21 cellular contexts compared by ENCODE assay signal in genomic region chr18:12721495-12722275, GRCh38. TPM values are rescaled to one million over a fixed set of nuclear protein-coding genes. Genes with fewer than 3 reads are reported as not detected.
A peak's percentile ranks its signal among the peaks of the same experiment; 100 is the strongest.
DNase-seq lines count a peak whose midpoint lies in the region; ATAC-seq and TF ChIP-seq lines count a peak whose summit lies in the region.
"Had no signal": no experiment of that assay in that cellular context is flagged by ENCODE, and none has a peak within 500 bp of the region (broad histone marks: within the 10 kb centered on the region; RNA-seq: fewer than 3 reads in every experiment).

No MANE protein-coding gene starts in this region.

- CTCF ChIA-PET in CD4-positive, alpha-beta T cell (lab: Charles Lee): no interaction called here
- CTCF ChIA-PET in HEK293 (lab: Yijun Ruan, JAX): interaction anchor here (0.6 to 16.2 kb wide), 5 partner anchors 214 to 438 kb away, joined by 3 to 224 read pairs (median 4); no protein-coding TSS in a partner anchor
- CTCF ChIA-PET in naive thymus-derived CD4-positive, alpha-beta T cell (lab: Charles Lee): interaction anchor here (0.6 to 1.0 kb wide), 2 partner anchors 217 to 436 kb away, joined by 3 read pairs; no protein-coding TSS in a partner anchor

- H3K9me3 Mint-ChIP-seq in CD4-positive, alpha-beta T cell: no peaks in the 10 kb centered on the region
- no peaks in the 10 kb centered on the region for H3K9me3 Mint-ChIP-seq in activated T-helper 1 cell treated with anti-CD3 and anti-CD28 coated beads, Interleukin-12 subunit alpha, Interleukin-12 subunit beta, Interleukin-2, Interleukin-4 antibody, amounts not matched to agents 30 ng/mL and 10 ng/mL and 1 ng/mL, durations not matched to agents 14 hours and 24 hours and 36 hours
- no peaks in the 10 kb centered on the region for H3K9me3 Mint-ChIP-seq in naive thymus-derived CD4-positive, alpha-beta T cell
- H3K9me3 Mint-ChIP-seq: natural killer cell; T-helper 2 cell treated with Interferon-gamma antibody and Interleukin-4, amounts not matched to agents 5 μg/mL and 100 μg/mL, for 36 hours had no signal

- DNase-seq in CD4-positive, alpha-beta T cell: no peak
- DNase-seq in activated T-helper 1 cell treated with anti-CD3 and anti-CD28 coated beads, Interleukin-12 subunit alpha, Interleukin-12 subunit beta, Interleukin-2, Interleukin-4 antibody, amounts not matched to agents 30 ng/mL and 10 ng/mL and 1 ng/mL, durations not matched to agents 14 hours and 24 hours and 36 hours (ENCODE audit: low spot score): no peak
- DNase-seq in naive thymus-derived CD4-positive, alpha-beta T cell: no peak
- DNase-seq in germinal center (ENCODE audit: low spot score): no peak
- DNase-seq: activated gamma-delta T cell treated with Interleukin-2 at 50 U/mL for 16 hours; DMS79 treated with DMSO at 0.1 percent for 48 hours; effector memory CD4-positive, alpha-beta T cell; H7; Karpas-422; natural killer cell; NCI-H1092 treated with DMSO at 0.1 percent for 48 hours; NCI-H2029 treated with DMSO at 0.1 percent for 48 hours; NCI-H446 treated with DMSO at 0.1 percent for 48 hours; Peyer's patch; sigmoid colon had no signal

- H3K4me3 Mint-ChIP-seq in CD4-positive, alpha-beta T cell: no peak overlapping the region
- H3K4me3 Mint-ChIP-seq in activated T-helper 1 cell treated with anti-CD3 and anti-CD28 coated beads, Interleukin-12 subunit alpha, Interleukin-12 subunit beta, Interleukin-2, Interleukin-4 antibody, amounts not matched to agents 30 ng/mL and 10 ng/mL and 1 ng/mL, durations not matched to agents 14 hours and 24 hours and 36 hours: no peak overlapping the region
- H3K4me3 Mint-ChIP-seq in naive thymus-derived CD4-positive, alpha-beta T cell: peak overlapping the region in 1 of 10 donors; percentile 38
- H3K4me3 Mint-ChIP-seq: natural killer cell; T-helper 2 cell treated with Interferon-gamma antibody and Interleukin-4, amounts not matched to agents 5 μg/mL and 100 μg/mL, for 36 hours had no signal

- H3K27ac Mint-ChIP-seq in CD4-positive, alpha-beta T cell: peak overlapping the region; percentile 24
- peak overlapping the region; percentile 43 for H3K27ac Mint-ChIP-seq in activated T-helper 1 cell treated with anti-CD3 and anti-CD28 coated beads, Interleukin-12 subunit alpha, Interleukin-12 subunit beta, Interleukin-2, Interleukin-4 antibody, amounts not matched to agents 30 ng/mL and 10 ng/mL and 1 ng/mL, durations not matched to agents 14 hours and 24 hours and 36 hours
- H3K27ac Mint-ChIP-seq in naive thymus-derived CD4-positive, alpha-beta T cell: peak overlapping the region in 8 of 9 donors; percentile 2 to 82 (median 64)
- H3K27ac Mint-ChIP-seq: natural killer cell; T-helper 2 cell treated with Interferon-gamma antibody and Interleukin-4, amounts not matched to agents 5 μg/mL and 100 μg/mL, for 36 hours had no signal

- H3K27me3 ChIP-seq in CD4-positive, alpha-beta T cell (ENCODE audit: control insufficient read depth, insufficient read depth, low read length): no peaks in the 10 kb centered on the region
- H3K27me3 ChIP-seq in naive thymus-derived CD4-positive, alpha-beta T cell (ENCODE audit: control insufficient read depth in 2 of 2, insufficient read depth in 2 of 2, low read length in 2 of 2): no peaks in the 10 kb centered on the region
- H3K27me3 ChIP-seq: Peyer's patch, sigmoid colon, SJSA1 had no signal

- H3K27ac ChIP-seq in CD4-positive, alpha-beta T cell (ENCODE audit: low read depth, low read length): peak overlapping the region; percentile 14
- H3K27ac ChIP-seq in HEK293 (ENCODE audit: extremely low read depth, low read depth, low read length): no peak overlapping the region
- no peak overlapping the region for H3K27ac ChIP-seq in naive thymus-derived CD4-positive, alpha-beta T cell (ENCODE audit: low read depth, low read length)
- H3K27ac ChIP-seq: Peyer's patch, sigmoid colon, SJSA1, thoracic aorta had no signal

- H3K36me3 ChIP-seq in HEK293 (ENCODE audit: control insufficient read depth in 2 of 2, insufficient read depth in 1 of 2, low read length in 2 of 2): peaks cover 66 to 76% of the 10 kb centered on the region in 2 experiments
- H3K36me3 ChIP-seq in naive thymus-derived CD4-positive, alpha-beta T cell (ENCODE audit: control insufficient read depth in 2 of 3, insufficient read depth in 3 of 3, low read length in 3 of 3): peaks cover 3 to 76% (median 24%) of the 10 kb centered on the region in 3 experiments

- no peak for TF ChIP-seq CTCF in CD4-positive, alpha-beta T cell (IDR thresholded peaks at IDR 0.05)
- no peak for TF ChIP-seq CTCF in HEK293 (tag by site-specific recombination; IDR thresholded peaks at IDR 0.05)

- no peaks in the 10 kb centered on the region for H3K9me3 ChIP-seq in CD4-positive, alpha-beta T cell (ENCODE audit: control insufficient read depth, low read length)
- no peaks in the 10 kb centered on the region for H3K9me3 ChIP-seq in HEK293 (ENCODE audit: control insufficient read depth, insufficient read depth, low read depth, low read length)
- no peaks in the 10 kb centered on the region for H3K9me3 ChIP-seq in naive thymus-derived CD4-positive, alpha-beta T cell (ENCODE audit: control insufficient read depth in 2 of 3, low read length in 3 of 3)
- H3K9me3 ChIP-seq: Peyer's patch, sigmoid colon, SJSA1, thoracic aorta had no signal

- H3K4me1 Mint-ChIP-seq in CD4-positive, alpha-beta T cell (ENCODE audit: low read depth): peaks cover 6% of the 10 kb centered on the region
- peaks cover 21% of the 10 kb centered on the region for H3K4me1 Mint-ChIP-seq in activated T-helper 1 cell treated with anti-CD3 and anti-CD28 coated beads, Interleukin-12 subunit alpha, Interleukin-12 subunit beta, Interleukin-2, Interleukin-4 antibody, amounts not matched to agents 30 ng/mL and 10 ng/mL and 1 ng/mL, durations not matched to agents 14 hours and 24 hours and 36 hours (ENCODE audit: low read depth)
- H3K4me1 Mint-ChIP-seq in naive thymus-derived CD4-positive, alpha-beta T cell: peaks cover 5 to 20% (median 8%) of the 10 kb centered on the region in 7 donors

- no peaks in the 10 kb centered on the region for H3K4me1 ChIP-seq in HEK293 (ENCODE audit: control insufficient read depth, insufficient read depth, low read length)
- no peaks in the 10 kb centered on the region for H3K4me1 ChIP-seq in naive thymus-derived CD4-positive, alpha-beta T cell (ENCODE audit: control insufficient read depth in 2 of 2, insufficient read depth in 2 of 2, low read length in 2 of 2)
- H3K4me1 ChIP-seq: Peyer's patch, sigmoid colon, SJSA1 had no signal

- POLR2A ChIA-PET in CD4-positive, alpha-beta T cell (lab: Charles Lee): interaction anchor here (0.6 kb wide), 1 partner anchor 162 kb away, joined by 4 read pairs; no protein-coding TSS in a partner anchor
- POLR2A ChIA-PET in HEK293 (lab: Yijun Ruan, JAX): interaction anchor here (0.7 to 1.6 kb wide), 3 partner anchors 11 to 171 kb away, joined by 3 read pairs; partner anchors contain the start of genes CEP76 and PSMG2
- POLR2A ChIA-PET in naive thymus-derived CD4-positive, alpha-beta T cell (lab: Charles Lee): interaction anchor here (0.6 kb wide), 1 partner anchor 224 kb away, joined by 4 read pairs; no protein-coding TSS in a partner anchor

- peaks cover 78% of the 10 kb centered on the region for H3K36me3 Mint-ChIP-seq in CD4-positive, alpha-beta T cell (ENCODE audit: low read depth)
- peaks cover 23% of the 10 kb centered on the region for H3K36me3 Mint-ChIP-seq in activated T-helper 1 cell treated with anti-CD3 and anti-CD28 coated beads, Interleukin-12 subunit alpha, Interleukin-12 subunit beta, Interleukin-2, Interleukin-4 antibody, amounts not matched to agents 30 ng/mL and 10 ng/mL and 1 ng/mL, durations not matched to agents 14 hours and 24 hours and 36 hours (ENCODE audit: low read depth)
- peaks cover 0 to 25% (median 16%) of the 10 kb centered on the region in 5 donors for H3K36me3 Mint-ChIP-seq in naive thymus-derived CD4-positive, alpha-beta T cell

- no peak overlapping the region for H3K4me3 ChIP-seq in HEK293 (ENCODE audit: low read depth, low read length)
- H3K4me3 ChIP-seq in naive thymus-derived CD4-positive, alpha-beta T cell (ENCODE audit: low read length): no peak overlapping the region
- H3K4me3 ChIP-seq: Peyer's patch, sigmoid colon, SJSA1, thoracic aorta had no signal

- no peak for ATAC-seq in CD4-positive, alpha-beta T cell (ENCODE audit: poor library complexity)
- no peak for ATAC-seq in naive thymus-derived CD4-positive, alpha-beta T cell
- ATAC-seq in HG03565 (IDR thresholded peaks at IDR 0.05; ENCODE audit: unreplicated experiment): no peak
- no peak for ATAC-seq in GM21786 (IDR thresholded peaks at IDR 0.05; ENCODE audit: unreplicated experiment)
- ATAC-seq: natural killer cell had no signal

- H3K27me3 Mint-ChIP-seq in CD4-positive, alpha-beta T cell: no peaks in the 10 kb centered on the region
- no peaks in the 10 kb centered on the region for H3K27me3 Mint-ChIP-seq in activated T-helper 1 cell treated with anti-CD3 and anti-CD28 coated beads, Interleukin-12 subunit alpha, Interleukin-12 subunit beta, Interleukin-2, Interleukin-4 antibody, amounts not matched to agents 30 ng/mL and 10 ng/mL and 1 ng/mL, durations not matched to agents 14 hours and 24 hours and 36 hours (ENCODE audit: insufficient read depth)
- H3K27me3 Mint-ChIP-seq in naive thymus-derived CD4-positive, alpha-beta T cell: no peaks in the 10 kb centered on the region

- intact Hi-C loops in CD4-positive, alpha-beta T cell (cut with DNase I, micrococcal nuclease): no loop called here
- intact Hi-C loops in activated T-helper 1 cell treated with anti-CD3 and anti-CD28 coated beads, Interleukin-12 subunit alpha, Interleukin-12 subunit beta, Interleukin-2, Interleukin-4 antibody, amounts not matched to agents 30 ng/mL and 10 ng/mL and 1 ng/mL, durations not matched to agents 14 hours and 24 hours and 36 hours (cut with micrococcal nuclease): loop anchor here (2.0 kb wide), 1 partner anchor 19 kb away; the partner anchor contains the start of genes CEP76 and PSMG2
- intact Hi-C loops in naive thymus-derived CD4-positive, alpha-beta T cell (cut with micrococcal nuclease): no loop called here

TF ChIP-seq in HEK293, 187 proteins besides CTCF, POLR2A, EP300 and RAD21 (continues in another document):
- TF ChIP-seq ZEB2 (tag by site-specific recombination; IDR thresholded peaks at IDR 0.05): no peak

RNA-seq across cellular contexts. Expression of gene PSMG2, which starts 18.8 kb away (rescaled TPM):
- 10 to 100 TPM; 58.4 to 61.7 TPM for total RNA-seq in CD4-positive, alpha-beta T cell
- total RNA-seq in activated T-helper 1 cell treated with anti-CD3 and anti-CD28 coated beads, Interleukin-12 subunit alpha, Interleukin-12 subunit beta, Interleukin-2, Interleukin-4 antibody, amounts not matched to agents 30 ng/mL and 10 ng/mL and 1 ng/mL, durations not matched to agents 14 hours and 24 hours and 36 hours: 113 and 118 TPM in 2 replicates
- total RNA-seq in naive thymus-derived CD4-positive, alpha-beta T cell: 100 to 1,000 TPM in 1 of 5 experiments, 10 to 100 TPM in 4; 49.9 to 104 (median 59.9) TPM
- 100 to 1,000 TPM; 113 to 126 TPM for polyA plus RNA-seq in naive thymus-derived CD4-positive, alpha-beta T cell

RNA-seq across cellular contexts. Expression of gene CEP76, which starts 19.2 kb away (rescaled TPM):
- 1 to 10 TPM; 8.0 to 8.7 TPM for total RNA-seq in CD4-positive, alpha-beta T cell
- total RNA-seq in activated T-helper 1 cell treated with anti-CD3 and anti-CD28 coated beads, Interleukin-12 subunit alpha, Interleukin-12 subunit beta, Interleukin-2, Interleukin-4 antibody, amounts not matched to agents 30 ng/mL and 10 ng/mL and 1 ng/mL, durations not matched to agents 14 hours and 24 hours and 36 hours: 16.1 and 17.5 TPM in 2 replicates
- total RNA-seq in naive thymus-derived CD4-positive, alpha-beta T cell: 10 to 100 TPM in 3 of 5 experiments, 1 to 10 TPM in 2; 6.9 to 13.2 (median 11.1) TPM
- 1 to 10 TPM; 8.3 to 9.4 TPM for polyA plus RNA-seq in naive thymus-derived CD4-positive, alpha-beta T cell
